In genomic region chr17:82153745-82154375, GRCh38 we compare ENCODE assay signal across 7 cellular contexts. TPM values are rescaled to one million over a fixed set of nuclear protein-coding genes. Genes with fewer than 3 reads are reported as not detected.
DNase-seq lines count a peak whose midpoint lies in the region; ATAC-seq and TF ChIP-seq lines count a peak whose summit lies in the region.

No MANE protein-coding gene starts in this region.

- no peak overlapping the region for H3K9ac ChIP-seq in SK-N-SH

- no peaks in the 10 kb centered on the region for H3K4me1 ChIP-seq in SK-N-SH (ENCODE audit: control insufficient read depth in 1 of 2, insufficient read depth in 2 of 2, low read depth in 1 of 2, low read length in 1 of 2)
- peaks cover 24% of the 10 kb centered on the region for H3K4me1 ChIP-seq in prostate gland (replicated peaks)
- no peaks in the 10 kb centered on the region for H3K4me1 ChIP-seq in uterus

- TF ChIP-seq POLR2A in prostate gland (IDR thresholded peaks at IDR 0.05): no peak
- no peak for TF ChIP-seq POLR2A in uterus (IDR thresholded peaks at IDR 0.05)

- POLR2A ChIA-PET in SK-N-SH (lab: Yijun Ruan, JAX): interaction anchor here (3.5 kb wide), 1 partner anchor 124 kb away, joined by 14 read pairs; no protein-coding TSS in a partner anchor

- no peaks in the 10 kb centered on the region for H3K9me3 ChIP-seq in SK-N-SH
- H3K9me3 ChIP-seq in prostate gland: no peaks in the 10 kb centered on the region
- H3K9me3 ChIP-seq in uterus: no peaks in the 10 kb centered on the region

- DNase-seq in GM12865 (ENCODE audit: low read depth) (peak; percentile 79), SK-N-SH (peak; percentile 97), Right ventricle myocardium inferior (ENCODE audit: missing footprints) (peak; percentile 92), prostate gland (ENCODE audit: low spot score) (peak; percentile 83), uterus (peak; percentile 67 to 74)
- DNase-seq in activated naive CD4-positive, alpha-beta T cell treated with anti-CD3 and anti-CD28 coated beads, Interleukin-2, amount 10 ng/mL, durations not matched to agents 7 days and 5 days: peak; percentile 89

- peak overlapping the region; percentile 65 for H3K27ac Mint-ChIP-seq in activated naive CD4-positive, alpha-beta T cell treated with anti-CD3 and anti-CD28 coated beads, Interleukin-2, amount 10 ng/mL, durations not matched to agents 7 days and 5 days

- TF ChIP-seq RAD21 in SK-N-SH (IDR thresholded peaks at IDR 0.05; ENCODE audit: low read length): peak; percentile 97

- H3K36me3 ChIP-seq in SK-N-SH (replicated peaks in 1 of 2; ENCODE audit: control insufficient read depth in 1 of 2, insufficient read depth in 2 of 2, low read length in 1 of 2) (peaks cover 5 to 36% of the 10 kb centered on the region in 2 experiments), prostate gland (no peaks in the 10 kb centered on the region), uterus (no peaks in the 10 kb centered on the region)

- intact Hi-C loops in Right ventricle myocardium inferior (cut with DNase I) (loop anchor here (1.0 to 5.0 kb wide), 2 partner anchors 124 to 197 kb away; no protein-coding TSS in a partner anchor), prostate gland (cut with DNase I) (loop anchor here (2.0 to 10.0 kb wide), 2 partner anchors 123 to 189 kb away; partner anchors contain the start of genes NOTUM and RAC3), uterus (cut with DNase I; ENCODE audit: low total_unique reads) (loop anchor here (5.0 kb wide), 1 partner anchor 122 kb away; the partner anchor contains the start of gene RAC3)

- H3K4me2 ChIP-seq in SK-N-SH: no peak overlapping the region

- peaks cover 5% of the 10 kb centered on the region for H3K4me1 Mint-ChIP-seq in activated naive CD4-positive, alpha-beta T cell treated with anti-CD3 and anti-CD28 coated beads, Interleukin-2, amount 10 ng/mL, durations not matched to agents 7 days and 5 days

- TF ChIP-seq CTCF in GM12865 (IDR thresholded peaks at IDR 0.05; ENCODE audit: insufficient read depth, low read depth, low read length, missing control alignments) (peak; percentile 92), LNCAP (IDR thresholded peaks at IDR 0.05) (peak; percentile 89), SK-N-SH (IDR thresholded peaks at IDR 0.05) (peak; percentile 85), prostate gland (IDR thresholded peaks at IDR 0.05) (peak; percentile 95 to 99 (median 97)), uterus (IDR thresholded peaks at IDR 0.05) (peak; percentile 71 to 95 (median 86))

- no peaks in the 10 kb centered on the region for H3K9me2 ChIP-seq in SK-N-SH

- no peak overlapping the region for H2AFZ ChIP-seq in SK-N-SH (ENCODE audit: low read depth)

- WGBS in SK-N-SH (ENCODE audit: low lambda C conversion rate): 72% methylated on average over 14 of the region's 16 CpGs
- WGBS in prostate gland: 46% methylated on average over 16 of the region's 16 CpGs

- peak; percentile 92 for ATAC-seq in Right ventricle myocardium inferior

- no peaks in the 10 kb centered on the region for H3K9me3 Mint-ChIP-seq in activated naive CD4-positive, alpha-beta T cell treated with anti-CD3 and anti-CD28 coated beads, Interleukin-2, amount 10 ng/mL, durations not matched to agents 7 days and 5 days

- H3K4me3 ChIP-seq in GM12865 (ENCODE audit: low read depth, low read length): no peak overlapping the region
- H3K4me3 ChIP-seq in SK-N-SH (ENCODE audit: low read depth in 2 of 2, low read length in 1 of 2): no peak overlapping the region; a peak in 1 of 4 replicates
- H3K4me3 ChIP-seq in prostate gland: no peak overlapping the region
- no peak overlapping the region for H3K4me3 ChIP-seq in uterus

- peaks cover 13% of the 10 kb centered on the region for H3F3A ChIP-seq in SK-N-SH (replicated peaks; ENCODE audit: insufficient read depth)

- H3K27ac ChIP-seq in SK-N-SH (ENCODE audit: low read depth in 2 of 2, low read length in 1 of 2): no peak overlapping the region
- H3K27ac ChIP-seq in prostate gland: peak overlapping the region; percentile 94 to 96
- H3K27ac ChIP-seq in uterus: no peak overlapping the region

- no peaks in the 10 kb centered on the region for H3K27me3 ChIP-seq in SK-N-SH (ENCODE audit: insufficient read depth)
- no peaks in the 10 kb centered on the region for H3K27me3 ChIP-seq in prostate gland (replicated peaks; ENCODE audit: insufficient read depth)
- H3K27me3 ChIP-seq in uterus: no peaks in the 10 kb centered on the region

- no peaks in the 10 kb centered on the region for H4K20me1 ChIP-seq in SK-N-SH (ENCODE audit: insufficient read depth)

- H3K27me3 Mint-ChIP-seq in activated naive CD4-positive, alpha-beta T cell treated with anti-CD3 and anti-CD28 coated beads, Interleukin-2, amount 10 ng/mL, durations not matched to agents 7 days and 5 days: no peaks in the 10 kb centered on the region

- no peak for TF ChIP-seq EP300 in SK-N-SH (IDR thresholded peaks at IDR 0.05; ENCODE audit: borderline replicate concordance in 1 of 2, low read depth in 1 of 2, low read length in 1 of 2)

- no peak overlapping the region for H3K4me3 Mint-ChIP-seq in activated naive CD4-positive, alpha-beta T cell treated with anti-CD3 and anti-CD28 coated beads, Interleukin-2, amount 10 ng/mL, durations not matched to agents 7 days and 5 days

- H3K79me2 ChIP-seq in SK-N-SH (ENCODE audit: insufficient read depth): no peaks in the 10 kb centered on the region

- H3K36me3 Mint-ChIP-seq in activated naive CD4-positive, alpha-beta T cell treated with anti-CD3 and anti-CD28 coated beads, Interleukin-2, amount 10 ng/mL, durations not matched to agents 7 days and 5 days: peaks cover 2% of the 10 kb centered on the region

- CTCF ChIA-PET in SK-N-SH (lab: Yijun Ruan, JAX): interaction anchor here (0.6 to 8.7 kb wide), 34 partner anchors 9 to 241 kb away, joined by 3 to 174 read pairs (median 4); partner anchors contain the start of genes CENPX, DCXR, FASN and GPS1
- CTCF ChIA-PET in activated naive CD4-positive, alpha-beta T cell treated with anti-CD3 and anti-CD28 coated beads, Interleukin-2, amount 10 ng/mL, durations not matched to agents 7 days and 5 days (lab: Charles Lee): interaction anchor here (0.6 to 2.7 kb wide), 11 partner anchors 12 to 134 kb away, joined by 3 to 17 read pairs (median 4); partner anchors contain the start of gene RAC3

TF ChIP-seq in SK-N-SH, 30 proteins besides CTCF, POLR2A, EP300 and RAD21 (continues in another document):
- TF ChIP-seq POLR2AphosphoS5 (IDR thresholded peaks at IDR 0.05; ENCODE audit: low read depth, low read length) (no peak), SMC3 (IDR thresholded peaks at IDR 0.05; ENCODE audit: low read depth, low read length) (peak; percentile 95), RFX5 (IDR thresholded peaks at IDR 0.05; ENCODE audit: low read length) (no peak), GABPA (IDR thresholded peaks at IDR 0.05; ENCODE audit: low read depth) (no peak), EZH2phosphoT487 (IDR thresholded peaks at IDR 0.05; ENCODE audit: borderline replicate concordance, low read depth) (no peak), ZBTB33 (IDR thresholded peaks at IDR 0.05; ENCODE audit: borderline replicate concordance, low read depth) (no peak), MEF2A (IDR thresholded peaks at IDR 0.05; ENCODE audit: borderline replicate concordance, low read depth) (no peak), MXI1 (IDR thresholded peaks at IDR 0.05; ENCODE audit: low read depth, low read length) (peak; percentile 37; the same call in 1 of the 2 replicates), CHD2 (IDR thresholded peaks at IDR 0.05; ENCODE audit: low read length, partially characterized antibody) (peak; percentile 31), NRF1 (IDR thresholded peaks at IDR 0.05; ENCODE audit: low read depth, low read length) (no peak), NFIC (IDR thresholded peaks at IDR 0.05; ENCODE audit: borderline replicate concordance) (no peak), RCOR1 (IDR thresholded peaks at IDR 0.05; ENCODE audit: low read length) (peak; percentile 32; the same call in 1 of the 2 replicates), USF2 (IDR thresholded peaks at IDR 0.05; ENCODE audit: borderline replicate concordance, low read depth, low read length) (no peak), YY1 (IDR thresholded peaks at IDR 0.05; ENCODE audit: low read depth) (no peak), FOXJ3 (CRISPR knock-in tag; IDR thresholded peaks at IDR 0.05) (no peak)

RNA-seq across cellular contexts. Expression of gene FASN, which starts 55.8 kb away (rescaled TPM):
- 28.1 and 55.1 TPM in 2 replicates for polyA plus RNA-seq in SK-N-SH (2012; rRNA removed)
- polyA plus RNA-seq in SK-N-SH (2012; cell fraction: cytosol; rRNA removed): 15.2 and 34.0 TPM in 2 replicates
- 174 and 219 TPM in 2 replicates for polyA plus RNA-seq in SK-N-SH (2012; cell fraction: nucleus; rRNA removed)
- total RNA-seq in Right ventricle myocardium inferior (46.6 TPM), prostate gland (100 to 1,000 TPM; 192 to 388 TPM), uterus (10 to 100 TPM in 2 of 4 donors, 1 to 10 TPM in 2; 5.3 to 59.4 (median 23.4) TPM)

RNA-seq across cellular contexts. Expression of gene CCDC57, which starts 58.8 kb away (rescaled TPM):
- 68.6 and 82.9 TPM in 2 replicates for polyA plus RNA-seq in SK-N-SH (2012; rRNA removed)
- polyA plus RNA-seq in SK-N-SH (2012; cell fraction: cytosol; rRNA removed): 11.2 and 17.5 TPM in 2 replicates
- 417 and 423 TPM in 2 replicates for polyA plus RNA-seq in SK-N-SH (2012; cell fraction: nucleus; rRNA removed)
- total RNA-seq in Right ventricle myocardium inferior (7.9 TPM), prostate gland (10 to 100 TPM; 57.6 to 62.8 TPM), uterus (10 to 100 TPM in 2 of 4 donors, 1 to 10 TPM in 2; 4.4 to 88.2 (median 17.6) TPM)

Comparison
In these comparisons a context has a peak if more than half of its experiments do, and no peak if none do; other contexts are left out.
1. H3K27ac ChIP-seq: peak in prostate gland (2 of 2); none in SK-N-SH (0 of 2) and uterus (0 of 2).
2. Peak in every context shown above with its lines, with median percentiles within 50 percentile points of each other: DNase-seq and CTCF ChIP-seq.